ENCODE assay signal across 12 cellular contexts in the genomic region with DNA sequence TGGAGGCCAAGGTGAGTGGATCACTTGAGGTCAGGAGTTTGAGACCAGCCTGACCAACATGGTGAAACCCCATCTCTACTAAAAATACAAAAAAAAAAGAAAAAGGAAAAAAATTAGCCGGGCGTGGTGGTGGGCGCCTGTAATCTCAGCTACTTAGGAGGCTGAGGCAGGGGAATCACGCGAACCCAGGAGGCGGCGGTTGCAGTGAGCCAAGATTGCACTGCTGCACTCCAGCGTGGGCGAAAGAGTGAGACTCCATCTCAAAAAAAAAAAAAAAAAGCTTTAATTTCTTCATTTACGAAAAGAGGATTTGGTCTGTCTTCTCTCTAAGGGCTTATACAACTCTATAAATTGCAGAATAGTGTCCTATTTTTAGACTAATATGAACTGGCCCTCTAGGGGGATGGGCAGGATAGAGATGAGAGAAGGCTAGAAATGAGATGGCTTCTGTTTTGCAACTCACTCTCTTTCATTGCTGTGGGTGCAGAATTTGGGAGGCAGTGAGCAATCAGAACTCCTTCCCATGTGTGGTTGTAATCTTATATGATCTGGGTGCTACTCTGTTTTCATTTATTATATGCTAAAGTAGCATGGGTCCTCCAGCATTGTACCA. TPM values are rescaled to one million over a fixed set of nuclear protein-coding genes. Genes with fewer than 3 reads are reported as not detected.
DNase-seq lines count a peak whose midpoint lies in the region; ATAC-seq and TF ChIP-seq lines count a peak whose summit lies in the region.
"Had no signal": no experiment of that assay in that cellular context is flagged by ENCODE, and none has a peak within 500 bp of the region (broad histone marks: within the 10 kb centered on the region; RNA-seq: fewer than 3 reads in every experiment).

No MANE protein-coding gene starts in this region.

- CTCF ChIA-PET in CD4-positive, alpha-beta memory T cell (lab: Charles Lee; ENCODE audit: partially characterized antibody): interaction anchor here (0.6 to 3.7 kb wide), 3 partner anchors 11 to 76 kb away, joined by 3 to 37 read pairs (median 4); a partner anchor contains a TSS
- CTCF ChIA-PET in Calu3 (lab: Charles Lee): no interaction called here

- TF ChIP-seq CTCF in endodermal cell (conservative IDR thresholded peaks at IDR 0.05) (no peak), neutrophil (IDR thresholded peaks at IDR 0.05) (no peak), GM10266 (IDR thresholded peaks at IDR 0.05; ENCODE audit: control insufficient read depth, insufficient read depth, low read depth, missing control alignments) (no peak), Calu3 (IDR thresholded peaks at IDR 0.05; ENCODE audit: unreplicated experiment) (no peak)

- H3K9me3 Mint-ChIP-seq in CD4-positive, alpha-beta memory T cell: no peaks in the 10 kb centered on the region
- H3K9me3 Mint-ChIP-seq in endodermal cell: no peaks in the 10 kb centered on the region
- H3K9me3 Mint-ChIP-seq in Calu3 (ENCODE audit: low read depth, unreplicated experiment): no peaks in the 10 kb centered on the region

- no peaks in the 10 kb centered on the region for H3K9me3 ChIP-seq in CD4-positive, alpha-beta memory T cell (ENCODE audit: control insufficient read depth in 1 of 2, low read length in 2 of 2)
- H3K9me3 ChIP-seq in endodermal cell (ENCODE audit: control insufficient read depth, low read length): no peaks in the 10 kb centered on the region
- no peaks in the 10 kb centered on the region for H3K9me3 ChIP-seq in neutrophil

- peaks cover 31 to 43% of the 10 kb centered on the region in 2 donors for H3K36me3 Mint-ChIP-seq in CD4-positive, alpha-beta memory T cell
- H3K36me3 Mint-ChIP-seq in endodermal cell (ENCODE audit: low read depth) (peaks cover 5% of the 10 kb centered on the region), Calu3 (ENCODE audit: insufficient read depth, unreplicated experiment) (no peaks in the 10 kb centered on the region)

- no peak overlapping the region for H3K4me3 ChIP-seq in CD4-positive, alpha-beta memory T cell (ENCODE audit: low read length in 2 of 2)
- H3K4me3 ChIP-seq in endodermal cell (ENCODE audit: low read length) (peak overlapping the region; percentile 15), neutrophil (ENCODE audit: low read depth in 1 of 2, low read length in 1 of 2) (no peak overlapping the region)
- H3K4me3 ChIP-seq: SK-N-MC had no signal

- H3K4me1 Mint-ChIP-seq in CD4-positive, alpha-beta memory T cell: peaks cover 52 to 83% (median 69%) of the 10 kb centered on the region in 4 donors
- peaks cover 47% of the 10 kb centered on the region for H3K4me1 Mint-ChIP-seq in endodermal cell
- peaks cover 46% of the 10 kb centered on the region for H3K4me1 Mint-ChIP-seq in Calu3 (ENCODE audit: low read depth, unreplicated experiment)

- no peaks in the 10 kb centered on the region for H3K27me3 Mint-ChIP-seq in CD4-positive, alpha-beta memory T cell
- H3K27me3 Mint-ChIP-seq in endodermal cell (ENCODE audit: insufficient read depth) (no peaks in the 10 kb centered on the region), Calu3 (ENCODE audit: unreplicated experiment) (no peaks in the 10 kb centered on the region)

- ATAC-seq in HG02981 (IDR thresholded peaks at IDR 0.05; ENCODE audit: unreplicated experiment) (peak; percentile 47), GM19455 (IDR thresholded peaks at IDR 0.05; ENCODE audit: unreplicated experiment) (no peak)

- DNase-seq in CD4-positive, alpha-beta memory T cell: no peak
- no peak for DNase-seq in endodermal cell
- DNase-seq in GM10266 (ENCODE audit: extremely low spot score): no peak
- no peak for DNase-seq in NCI-H526 treated with DMSO at 0.1 percent for 48 hours (lab: John Stamatoyannopoulos, UW)
- no peak for DNase-seq in Calu3
- DNase-seq: kidney glomerular epithelial cell; NCI-H524 treated with DMSO at 0.1 percent for 48 hours; stimulated activated CD8-positive, alpha-beta memory T cell treated with anti-CD3 and anti-CD28 coated beads, Interleukin-4, amount 100 ng/mL, for 48 hours had no signal

- peaks cover 3% of the 10 kb centered on the region for H3K36me3 ChIP-seq in CD4-positive, alpha-beta memory T cell (ENCODE audit: insufficient read depth, low read length)
- H3K36me3 ChIP-seq in endodermal cell (ENCODE audit: control insufficient read depth, insufficient read depth, low read length) (peaks cover 4% of the 10 kb centered on the region), neutrophil (no peaks in the 10 kb centered on the region)

- intact Hi-C loops in CD4-positive, alpha-beta memory T cell (cut with micrococcal nuclease): no loop called here
- intact Hi-C loops in Calu3 (cut with micrococcal nuclease; ENCODE audit: unreplicated experiment): no loop called here

- no peaks in the 10 kb centered on the region for H3K27me3 ChIP-seq in CD4-positive, alpha-beta memory T cell (ENCODE audit: insufficient read depth, low read length)
- no peaks in the 10 kb centered on the region for H3K27me3 ChIP-seq in endodermal cell (ENCODE audit: control insufficient read depth, insufficient read depth, low read length, poor library complexity, severe bottlenecking)
- H3K27me3 ChIP-seq in neutrophil: no peaks in the 10 kb centered on the region

- peaks cover 75% of the 10 kb centered on the region for H3K4me1 ChIP-seq in CD4-positive, alpha-beta memory T cell (ENCODE audit: insufficient read depth, low read length)
- H3K4me1 ChIP-seq in endodermal cell (ENCODE audit: control insufficient read depth, insufficient read depth, low read length) (peaks cover 12% of the 10 kb centered on the region), neutrophil (ENCODE audit: control insufficient read depth in 1 of 2, insufficient read depth in 1 of 2, low read depth in 1 of 2, low read length in 1 of 2) (peaks cover 17 to 25% of the 10 kb centered on the region in 2 experiments)

- H3K9ac ChIP-seq in endodermal cell (ENCODE audit: extremely low read depth, low read length, poor library complexity, severe bottlenecking): no peak overlapping the region

- H3K27ac Mint-ChIP-seq in CD4-positive, alpha-beta memory T cell: peak overlapping the region in 3 of 7 donors; percentile 7 to 25 (median 17)
- H3K27ac Mint-ChIP-seq in endodermal cell (peak overlapping the region; percentile 84), Calu3 (ENCODE audit: unreplicated experiment) (no peak overlapping the region)

- 93 to 97% methylated on average over 8 to 9 of the region's 10 CpGs for WGBS in endodermal cell (ENCODE audit: insufficient coverage in 1 of 2, insufficient read length in 1 of 2), 2 experiments

- POLR2A ChIA-PET in CD4-positive, alpha-beta memory T cell (lab: Charles Lee; ENCODE audit: partially characterized antibody): interaction anchor here (1.0 to 1.2 kb wide), 2 partner anchors 12 kb away, joined by 3 read pairs; no protein-coding TSS in a partner anchor

- no TSS peak for BruUV-seq in Calu3 (replicated peaks; lab: Mats Ljungman, UMichigan)

- H3K27ac ChIP-seq in CD4-positive, alpha-beta memory T cell (ENCODE audit: low read depth, low read length): no peak overlapping the region
- H3K27ac ChIP-seq in endodermal cell (ENCODE audit: low read depth, low read length) (peak overlapping the region; percentile 18), neutrophil (peak overlapping the region; percentile 42)
- H3K27ac ChIP-seq: SK-N-MC had no signal

- peak overlapping the region in 5 of 8 donors; percentile 18 to 46 (median 35) for H3K4me3 Mint-ChIP-seq in CD4-positive, alpha-beta memory T cell
- no peak overlapping the region for H3K4me3 Mint-ChIP-seq in endodermal cell
- H3K4me3 Mint-ChIP-seq in Calu3 (ENCODE audit: low read depth, unreplicated experiment): no peak overlapping the region

RNA-seq across cellular contexts. Expression of a gene that starts 11.3 kb away (rescaled TPM):
- total RNA-seq in CD4-positive, alpha-beta memory T cell: 10 to 100 TPM; 37.5 to 38.3 TPM
- polyA plus RNA-seq in CD4-positive, alpha-beta memory T cell: 10 to 100 TPM in 1 of 2 donors, 1 to 10 TPM in 1; 1.6 to 13.4 TPM
- total RNA-seq in endodermal cell (1 to 10 TPM; 6.6 to 8.0 TPM), Calu3 (2022) (16.7 and 22.7 TPM in 2 replicates)
- 16.1 TPM for polyA plus RNA-seq in endodermal cell (2013, experiment 1 of 2)
- 18.3 TPM for polyA plus RNA-seq in endodermal cell (2013, experiment 2 of 2)

RNA-seq across cellular contexts. Expression of a gene that starts 58.0 kb away (rescaled TPM):
- 10 to 100 TPM; 37.9 to 42.8 TPM for total RNA-seq in CD4-positive, alpha-beta memory T cell
- polyA plus RNA-seq in CD4-positive, alpha-beta memory T cell: 10 to 100 TPM; 12.9 to 29.2 TPM
- total RNA-seq in endodermal cell (10 to 100 TPM; 16.3 to 25.7 TPM), Calu3 (2022) (20.1 and 23.3 TPM in 2 replicates)
- polyA plus RNA-seq in endodermal cell (2013, experiment 1 of 2): 37.8 TPM
- polyA plus RNA-seq in endodermal cell (2013, experiment 2 of 2): 40.4 TPM

RNA-seq across cellular contexts. Expression of a gene that starts 58.2 kb away (rescaled TPM):
- 10 to 100 TPM; 18.3 to 20.0 TPM for total RNA-seq in CD4-positive, alpha-beta memory T cell
- 1 to 10 TPM; 1.9 to 4.0 TPM for polyA plus RNA-seq in CD4-positive, alpha-beta memory T cell
- total RNA-seq in endodermal cell (1 to 10 TPM; 6.2 to 8.4 TPM), Calu3 (2022) (9.3 and 11.6 TPM in 2 replicates)
- polyA plus RNA-seq in endodermal cell (2013, experiment 1 of 2): 10.2 TPM
- 9.9 TPM for polyA plus RNA-seq in endodermal cell (2013, experiment 2 of 2)

Comparison
In these comparisons a context has a peak if more than half of its experiments do, and no peak if none do; other contexts are left out.
1. H3K4me3 Mint-ChIP-seq: peak in CD4-positive, alpha-beta memory T cell (5 of 8); none in endodermal cell (single experiment) and Calu3 (single experiment).